Comparison of ENCODE assay signal across 9 cellular contexts in the genomic region with DNA sequence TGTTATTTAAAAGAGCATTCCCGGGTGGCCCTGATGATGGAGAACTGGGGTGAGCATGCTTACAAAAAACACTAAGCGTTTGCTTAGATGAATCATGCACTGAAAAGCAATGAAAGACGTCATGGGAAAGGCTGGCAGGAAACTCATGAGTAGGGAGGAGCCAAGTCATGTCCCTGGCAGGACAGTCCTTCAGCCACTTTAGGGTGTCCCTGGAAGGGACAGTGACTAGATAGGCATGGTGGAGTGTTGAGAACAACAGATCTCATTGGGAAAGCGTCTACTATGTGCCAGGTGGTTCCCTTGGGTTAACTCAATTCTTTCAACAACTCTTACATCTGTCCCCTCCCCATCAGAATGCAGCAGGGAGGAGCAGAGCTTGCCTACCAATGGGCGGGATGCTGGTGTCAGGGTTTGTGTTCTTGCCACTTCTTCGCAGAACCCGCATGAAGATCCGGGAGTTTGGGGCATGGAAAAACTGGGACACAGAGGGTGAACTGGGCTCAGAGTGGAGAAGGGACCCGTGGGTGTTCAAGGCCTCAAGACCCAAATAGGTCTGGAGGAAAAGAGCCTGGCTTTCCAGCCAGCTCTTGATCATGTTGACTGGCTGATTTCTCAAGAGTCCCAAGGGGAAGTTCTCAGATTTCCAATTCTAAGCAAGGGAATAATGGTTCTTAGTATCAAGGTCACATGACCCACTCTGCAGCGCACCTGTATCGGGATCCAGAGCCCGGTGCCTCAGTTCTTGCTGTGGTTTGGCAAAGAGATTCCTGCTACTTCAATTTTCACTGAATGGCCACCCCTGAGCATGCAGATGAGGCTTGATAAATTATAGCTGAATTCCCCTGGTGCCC.
DNase-seq lines count a peak whose midpoint lies in the region; ATAC-seq, FAIRE-seq and TF ChIP-seq lines count a peak whose summit lies in the region.
"Had no signal": no experiment of that assay in that cellular context is flagged by ENCODE, and none has a peak within 500 bp of the region (broad histone marks: within the 10 kb centered on the region; RNA-seq: fewer than 3 reads in every experiment).

No MANE protein-coding gene starts in this region.

- H3K79me2 ChIP-seq in GM12878 (ENCODE audit: control insufficient read depth, insufficient read depth, low read length), result no peaks in the 10 kb centered on the region

- SMC1A ChIA-PET in GM12878 (lab: Charles Lee; ENCODE audit: uncharacterized antibody, unreplicated experiment), result interaction anchor here (0.6 to 1.5 kb wide), 3 partner anchors 37 to 1362 kb away, joined by 3 read pairs; no protein-coding TSS in a partner anchor

- H3K27me3 ChIP-seq in GM12878 (replicated peaks in 1 of 2; ENCODE audit: control insufficient read depth in 2 of 2, insufficient read depth in 2 of 2, low read length in 1 of 2), result no peaks in the 10 kb centered on the region
- H3K27me3 ChIP-seq: BLaER1 had no signal

- ATAC-seq in GM12878 (no peak; the same call in 2 of the 3 replicates), HG03108 (IDR thresholded peaks at IDR 0.05; ENCODE audit: unreplicated experiment) (no peak)

- no peak for FAIRE-seq in GM12878 (lab: Jason Lieb, UNC)

- in situ Hi-C loops in GM12878 (cut with MboI), result no loop called here

- H3K9me3 Mint-ChIP-seq in activated naive CD4-positive, alpha-beta T cell treated with anti-CD3 and anti-CD28 coated beads for 36 hours, result peaks cover 10% of the 10 kb centered on the region

- H2AFZ ChIP-seq in GM12878 (ENCODE audit: control insufficient read depth, low read depth, low read length), result no peak overlapping the region

- H3K4me1 ChIP-seq in GM12878 (ENCODE audit: control insufficient read depth, insufficient read depth, low read length), result peaks cover 8% of the 10 kb centered on the region
- H3K4me1 ChIP-seq: BLaER1 had no signal

- H4K20me1 ChIP-seq in GM12878 (ENCODE audit: control insufficient read depth, insufficient read depth), result no peaks in the 10 kb centered on the region
- H4K20me1 ChIP-seq: BLaER1 had no signal

- TF ChIP-seq CTCF in GM12878 (IDR thresholded peaks at IDR 0.05 in 2 of 3, conservative IDR thresholded peaks at IDR 0.05 in 1 of 3; ENCODE audit: control insufficient read depth in 2 of 3, extremely low read depth in 1 of 3, insufficient read depth in 1 of 3, low read depth in 3 of 3, low read length in 3 of 3), result no peak

- H3K27ac Mint-ChIP-seq in activated naive CD4-positive, alpha-beta T cell treated with anti-CD3 and anti-CD28 coated beads for 36 hours, result no peak overlapping the region

- no peaks in the 10 kb centered on the region for H3K4me1 Mint-ChIP-seq in activated naive CD4-positive, alpha-beta T cell treated with anti-CD3 and anti-CD28 coated beads for 36 hours (ENCODE audit: low read depth)

- CTCF ChIA-PET in GM12878 (lab: Yijun Ruan, JAX), result no interaction called here
- CTCF ChIA-PET in activated naive CD4-positive, alpha-beta T cell treated with anti-CD3 and anti-CD28 coated beads for 36 hours (lab: Charles Lee), result no interaction called here

- H3K9me3 ChIP-seq in GM12878 (replicated peaks; ENCODE audit: control insufficient read depth, insufficient read depth, low read length), result peaks cover 6% of the 10 kb centered on the region; the same call in 2 of the 3 replicates

- no peak overlapping the region for H3K9ac ChIP-seq in GM12878 (ENCODE audit: control insufficient read depth, insufficient read depth, low read length)
- H3K9ac ChIP-seq: BLaER1 had no signal

- peaks cover 3% of the 10 kb centered on the region for H3K27me3 Mint-ChIP-seq in activated naive CD4-positive, alpha-beta T cell treated with anti-CD3 and anti-CD28 coated beads for 36 hours (ENCODE audit: low read depth)

- TF ChIP-seq POLR2A in GM12878 (IDR thresholded peaks at IDR 0.05; ENCODE audit: low read depth, low read length), result no peak

- no peak for TF ChIP-seq EP300 in GM12878 (IDR thresholded peaks at IDR 0.05; ENCODE audit: borderline replicate concordance in 1 of 2, control insufficient read depth in 1 of 2, low read depth in 2 of 2, low read length in 2 of 2)

- H3K4me3 Mint-ChIP-seq in activated naive CD4-positive, alpha-beta T cell treated with anti-CD3 and anti-CD28 coated beads for 36 hours, result no peak overlapping the region

- H3K27ac ChIP-seq in GM12878 (ENCODE audit: control insufficient read depth, insufficient read depth), result no peak overlapping the region
- H3K27ac ChIP-seq: BLaER1 had no signal

- DNase-seq in NCI-H2196 (lab: John Stamatoyannopoulos, UW; ENCODE audit: unreplicated experiment), result peak; percentile 32
- no peak for DNase-seq in NCI-H2196 treated with DMSO at 0.1 percent for 48 hours (lab: John Stamatoyannopoulos, UW; ENCODE audit: unreplicated experiment)
- DNase-seq in GM12878 (ENCODE audit: low read depth, low spot score), result no peak
- peak; percentile 93 for DNase-seq in iris pigment epithelial cell (ENCODE audit: low read depth)
- DNase-seq in ureter (ENCODE audit: low spot score), result peak; percentile 68
- no peak for DNase-seq in GDM1 (lab: John Stamatoyannopoulos, UW)
- DNase-seq in activated naive CD4-positive, alpha-beta T cell treated with anti-CD3 and anti-CD28 coated beads for 36 hours, result no peak

- no peaks in the 10 kb centered on the region for H3K36me3 ChIP-seq in GM12878 (ENCODE audit: control insufficient read depth in 2 of 2, insufficient read depth in 2 of 2, low read length in 1 of 2)
- H3K36me3 ChIP-seq: BLaER1 had no signal

- peak overlapping the region; percentile 62; the same call in 1 of the 2 replicates for H3K4me2 ChIP-seq in GM12878 (ENCODE audit: control insufficient read depth, insufficient read depth)
- H3K4me2 ChIP-seq: BLaER1 had no signal

- RAD21 ChIA-PET in GM12878 (lab: Charles Lee; ENCODE audit: unreplicated experiment), result no interaction called here

- no peaks in the 10 kb centered on the region for H3K36me3 Mint-ChIP-seq in activated naive CD4-positive, alpha-beta T cell treated with anti-CD3 and anti-CD28 coated beads for 36 hours (ENCODE audit: low read depth)

- no peak for TF ChIP-seq RAD21 in GM12878 (IDR thresholded peaks at IDR 0.05; ENCODE audit: insufficient read depth, low read depth, low read length)

- H3K4me3 ChIP-seq in GM12878, result no peak overlapping the region
- H3K4me3 ChIP-seq: BLaER1 had no signal

- WGBS in GM12878 (ENCODE audit: insufficient coverage, insufficient replicate concordance, low lambda C conversion rate, missing lambda C conversion rate), result 55% methylated on average over 12 of the region's 12 CpGs

- intact Hi-C loops in GM12878 (cut with micrococcal nuclease; ENCODE audit: unreplicated experiment), result no loop called here
- intact Hi-C loops in activated naive CD4-positive, alpha-beta T cell treated with anti-CD3 and anti-CD28 coated beads for 36 hours (cut with micrococcal nuclease), result no loop called here

- no TSS peak for BruUV-seq in GM12878 (replicated peaks; lab: Mats Ljungman, UMichigan)

- POLR2A ChIA-PET in GM12878 (lab: Charles Lee), result no interaction called here

TF ChIP-seq in GM12878, 131 proteins besides CTCF, POLR2A, EP300 and RAD21 (continues in another document):
- TF ChIP-seq ZNF217 (IDR thresholded peaks at IDR 0.05) (no peak), NFYA (IDR thresholded peaks at IDR 0.05; ENCODE audit: borderline replicate concordance, low read depth, low read length) (no peak), PAX5 (IDR thresholded peaks at IDR 0.05; ENCODE audit: borderline replicate concordance, low read depth, low read length) (no peak), SRF (IDR thresholded peaks at IDR 0.05; ENCODE audit: low read depth in 2 of 2, low read length in 2 of 2) (no peak), RBBP5 (conservative IDR thresholded peaks at IDR 0.05) (no peak), HDAC2 (IDR thresholded peaks at IDR 0.05) (no peak), SUZ12 (IDR thresholded peaks at IDR 0.05; ENCODE audit: unreplicated experiment) (no peak), SPI1 (IDR thresholded peaks at IDR 0.05; ENCODE audit: borderline replicate concordance, insufficient read depth, low read depth, low read length) (no peak), ZNF207 (IDR thresholded peaks at IDR 0.05; ENCODE audit: borderline replicate concordance) (no peak), CREB1 (IDR thresholded peaks at IDR 0.05; ENCODE audit: low read depth) (no peak), TAF1 (IDR thresholded peaks at IDR 0.05; ENCODE audit: borderline replicate concordance, low read depth, low read length) (no peak), ZSCAN29 (IDR thresholded peaks at IDR 0.05) (no peak)
- TF ChIP-seq, protein P1, sequence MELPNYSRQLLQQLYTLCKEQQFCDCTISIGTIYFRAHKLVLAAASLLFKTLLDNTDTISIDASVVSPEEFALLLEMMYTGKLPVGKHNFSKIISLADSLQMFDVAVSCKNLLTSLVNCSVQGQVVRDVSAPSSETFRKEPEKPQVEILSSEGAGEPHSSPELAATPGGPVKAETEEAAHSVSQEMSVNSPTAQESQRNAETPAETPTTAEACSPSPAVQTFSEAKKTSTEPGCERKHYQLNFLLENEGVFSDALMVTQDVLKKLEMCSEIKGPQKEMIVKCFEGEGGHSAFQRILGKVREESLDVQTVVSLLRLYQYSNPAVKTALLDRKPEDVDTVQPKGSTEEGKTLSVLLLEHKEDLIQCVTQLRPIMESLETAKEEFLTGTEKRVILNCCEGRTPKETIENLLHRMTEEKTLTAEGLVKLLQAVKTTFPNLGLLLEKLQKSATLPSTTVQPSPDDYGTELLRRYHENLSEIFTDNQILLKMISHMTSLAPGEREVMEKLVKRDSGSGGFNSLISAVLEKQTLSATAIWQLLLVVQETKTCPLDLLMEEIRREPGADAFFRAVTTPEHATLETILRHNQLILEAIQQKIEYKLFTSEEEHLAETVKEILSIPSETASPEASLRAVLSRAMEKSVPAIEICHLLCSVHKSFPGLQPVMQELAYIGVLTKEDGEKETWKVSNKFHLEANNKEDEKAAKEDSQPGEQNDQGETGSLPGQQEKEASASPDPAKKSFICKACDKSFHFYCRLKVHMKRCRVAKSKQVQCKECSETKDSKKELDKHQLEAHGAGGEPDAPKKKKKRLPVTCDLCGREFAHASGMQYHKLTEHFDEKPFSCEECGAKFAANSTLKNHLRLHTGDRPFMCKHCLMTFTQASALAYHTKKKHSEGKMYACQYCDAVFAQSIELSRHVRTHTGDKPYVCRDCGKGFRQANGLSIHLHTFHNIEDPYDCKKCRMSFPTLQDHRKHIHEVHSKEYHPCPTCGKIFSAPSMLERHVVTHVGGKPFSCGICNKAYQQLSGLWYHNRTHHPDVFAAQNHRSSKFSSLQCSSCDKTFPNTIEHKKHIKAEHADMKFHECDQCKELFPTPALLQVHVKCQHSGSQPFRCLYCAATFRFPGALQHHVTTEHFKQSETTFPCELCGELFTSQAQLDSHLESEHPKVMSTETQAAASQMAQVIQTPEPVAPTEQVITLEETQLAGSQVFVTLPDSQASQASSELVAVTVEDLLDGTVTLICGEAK (IDR thresholded peaks at IDR 0.05; ENCODE audit: borderline replicate concordance), result no peak

Comparison
In these comparisons a context has a peak if more than half of its experiments do, and no peak if none do; other contexts are left out.
1. DNase-seq: peak in NCI-H2196 (single experiment), iris pigment epithelial cell (single experiment) and ureter (single experiment); none in NCI-H2196 treated with DMSO at 0.1 percent for 48 hours (single experiment), GM12878 (single experiment), GDM1 (single experiment) and activated naive CD4-positive, alpha-beta T cell treated with anti-CD3 and anti-CD28 coated beads for 36 hours (single experiment).